ENCODE assay signal across 2 cellular contexts in genomic region chrX:120452131-120452530, GRCh38.
TF ChIP-seq lines count a peak whose summit lies in the region.

No MANE protein-coding gene starts in this region.

TF ChIP-seq in GM23338, 12 proteins besides CTCF, POLR2A, EP300 and RAD21:
- TF ChIP-seq ZNF462 (CRISPR knock-in tag; IDR thresholded peaks at IDR 0.05) = no peak
TF ChIP-seq in GM23338: peak in this region for 0.

TF ChIP-seq in SK-N-SH treated with all-trans-retinoic acid at 6 μM for 48 hours, 23 proteins besides CTCF, POLR2A, EP300 and RAD21 (continued from another document):
- TF ChIP-seq TOX (CRISPR knock-in tag; IDR thresholded peaks at IDR 0.05; ENCODE audit: borderline replicate concordance) (no peak), ARNTL (CRISPR knock-in tag; IDR thresholded peaks at IDR 0.05; ENCODE audit: borderline replicate concordance, low read depth) (no peak), ZFP3 (CRISPR knock-in tag; IDR thresholded peaks at IDR 0.05) (no peak), ZC3H10 (CRISPR knock-in tag; IDR thresholded peaks at IDR 0.05) (no peak)
